Comparison of ENCODE assay signal across 18 cellular contexts in the genomic region with DNA sequence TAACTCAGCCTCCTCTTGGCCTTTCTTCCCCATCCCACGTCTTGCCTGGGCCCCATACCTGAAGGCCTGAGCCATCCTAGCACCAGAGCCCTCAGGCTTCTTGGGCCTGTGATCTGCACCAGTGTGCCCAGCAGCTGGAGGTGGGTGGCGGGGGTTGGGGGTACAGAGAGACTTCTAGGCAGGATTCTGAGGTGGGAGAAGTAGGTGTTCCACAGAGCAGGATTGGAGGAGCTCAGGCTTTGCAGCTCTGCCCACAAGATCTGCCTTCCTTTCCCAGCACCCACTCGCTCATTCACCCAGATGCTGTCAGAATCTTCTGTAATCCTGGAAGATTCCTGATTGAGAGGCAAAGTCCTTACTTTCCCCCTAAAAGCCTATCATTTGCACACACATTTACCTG. TPM values are rescaled to one million over a fixed set of nuclear protein-coding genes. Genes with fewer than 3 reads are reported as not detected.
A peak's percentile ranks its signal among the peaks of the same experiment; 100 is the strongest.
DNase-seq lines count a peak whose midpoint lies in the region; TF ChIP-seq lines count a peak whose summit lies in the region.
"Had no signal": no experiment of that assay in that cellular context is flagged by ENCODE, and none has a peak within 500 bp of the region (broad histone marks: within the 10 kb centered on the region; RNA-seq: fewer than 3 reads in every experiment).

No MANE protein-coding gene starts in this region.

- peaks cover 7% of the 10 kb centered on the region; the same call in 1 of the 2 replicates for H3K27me3 ChIP-seq in H7 (ENCODE audit: control insufficient read depth, insufficient read depth, low read length)
- H3K27me3 ChIP-seq: BLaER1 had no signal

- POLR2A ChIA-PET in GM10248 (lab: Yijun Ruan, JAX) = no interaction called here

- TF ChIP-seq CTCF in GM10248 (IDR thresholded peaks at IDR 0.05; ENCODE audit: control extremely low read depth, extremely low read depth, low read depth, missing control alignments) = no peak

- DNase-seq in caudate nucleus (lab: John Stamatoyannopoulos, UW) (peak in 44 of 61 donors; percentile 11 to 90 (median 54)), head of caudate nucleus (peak in 41 of 42 donors; percentile 21 to 89 (median 62)), putamen (ENCODE audit: low spot score) (peak; percentile 84), GM10248 (ENCODE audit: extremely low spot score) (no peak), NCI-H524 treated with DMSO at 0.1 percent for 48 hours (lab: John Stamatoyannopoulos, UW) (no peak), H7 (no peak)
- DNase-seq: Caco-2; CD4-positive, CD25-positive, alpha-beta regulatory T cell; CD8-positive, alpha-beta T cell; DMS153; DND-41 had no signal

- H3K36me3 ChIP-seq in H7 (replicated peaks; ENCODE audit: control insufficient read depth, insufficient read depth, low read length) = no peaks in the 10 kb centered on the region
- H3K36me3 ChIP-seq: BLaER1, HAP-1 had no signal

- intact Hi-C loops in head of caudate nucleus (cut with DNase I) = loop anchor here (10.0 kb wide), 1 partner anchor 1110 kb away; no protein-coding TSS in a partner anchor

- H3K27ac ChIP-seq in caudate nucleus (ENCODE audit: low read depth, low read length) = peak overlapping the region; percentile 70
- H3K27ac ChIP-seq: BLaER1, C4-2B had no signal

- H3K4me3 ChIP-seq in H7 (ENCODE audit: insufficient read depth, low read depth, low read length) = no peak overlapping the region
- H3K4me3 ChIP-seq: BLaER1, GM12878, GM23338, HAP-1 had no signal

- CTCF ChIA-PET in GM10248 (lab: Yijun Ruan, JAX) = interaction anchor here (1.0 to 4.2 kb wide), 5 partner anchors 10 to 1112 kb away, joined by 3 to 31 read pairs (median 25); no protein-coding TSS in a partner anchor

RNA-seq across cellular contexts. Expression of a gene that starts 10.0 kb away (rescaled TPM):
- 0.48 TPM in 1 of 2 replicates, not detected in the other for total RNA-seq in H7 (2014; rRNA removed; shearing (Covaris generic))
- total RNA-seq: B cell; Caco-2; CD4-positive, CD25-positive, alpha-beta regulatory T cell; CD8-positive, alpha-beta T cell; GM12878; H4 had no signal

RNA-seq across cellular contexts. Expression of a gene that starts 14.7 kb away (rescaled TPM):
- not detected in 2 replicates for total RNA-seq in H7 (2014; rRNA removed; shearing (Covaris generic))
- total RNA-seq: B cell; Caco-2; CD4-positive, CD25-positive, alpha-beta regulatory T cell; CD8-positive, alpha-beta T cell; GM12878; H4 had no signal

RNA-seq across cellular contexts. Expression of a gene that starts 36.2 kb away (rescaled TPM):
- total RNA-seq in H7 (2014; rRNA removed; shearing (Covaris generic)) = 0.31 TPM in 1 of 2 replicates, not detected in the other
- total RNA-seq: B cell; CD4-positive, CD25-positive, alpha-beta regulatory T cell; CD8-positive, alpha-beta T cell; GM12878; H4 had no signal

RNA-seq across cellular contexts. Expression of a gene that starts 47.9 kb away (rescaled TPM):
- 0.85 and 3.2 TPM in 2 replicates for total RNA-seq in H7 (2014; rRNA removed; shearing (Covaris generic))
- total RNA-seq: B cell; Caco-2; CD4-positive, CD25-positive, alpha-beta regulatory T cell; CD8-positive, alpha-beta T cell; H4 had no signal

Comparison
In these comparisons a context has a peak if more than half of its experiments do, and no peak if none do; other contexts are left out.
1. DNase-seq: peak in caudate nucleus (44 of 61), head of caudate nucleus (41 of 42) and putamen (single experiment); none in GM10248 (single experiment), NCI-H524 treated with DMSO at 0.1 percent for 48 hours (single experiment) and H7 (single experiment).